Comparison of ENCODE assay signal across 20 cellular contexts in the genomic region with DNA sequence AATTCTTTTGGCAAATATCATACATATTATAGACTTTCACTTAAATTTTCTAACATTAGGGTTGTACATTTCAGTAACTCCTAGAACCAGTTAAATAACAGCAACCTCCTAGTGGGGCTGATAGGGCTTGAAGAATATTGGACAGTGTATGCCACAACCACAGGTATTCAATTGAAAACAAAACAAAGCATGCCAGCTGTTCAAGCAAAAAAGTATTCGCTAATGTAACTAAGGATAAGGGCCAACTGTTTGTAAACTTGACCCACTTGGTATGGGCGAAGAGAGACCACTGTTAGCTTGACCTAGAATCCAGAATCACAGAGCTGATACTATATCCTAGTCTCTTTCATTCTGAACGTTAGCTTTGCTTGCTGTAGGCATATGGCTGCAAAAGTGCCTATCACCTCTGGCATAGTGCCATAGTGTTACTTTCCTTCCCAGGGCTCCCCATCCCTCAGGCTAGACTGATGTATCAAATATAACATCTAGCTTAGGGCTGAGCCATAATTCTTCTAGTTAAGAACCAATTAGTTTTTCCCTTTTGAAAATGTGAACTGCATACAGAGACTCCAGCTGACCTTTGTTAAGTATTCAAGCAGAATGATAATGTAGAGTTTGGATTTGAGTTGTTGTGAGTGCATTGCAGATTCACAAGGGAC.
A peak's percentile ranks its signal among the peaks of the same experiment; 100 is the strongest.
DNase-seq lines count a peak whose midpoint lies in the region; ATAC-seq and TF ChIP-seq lines count a peak whose summit lies in the region.
"Had no signal": no experiment of that assay in that cellular context is flagged by ENCODE, and none has a peak within 500 bp of the region (broad histone marks: within the 10 kb centered on the region; RNA-seq: fewer than 3 reads in every experiment).

No MANE protein-coding gene starts in this region.

- H3K4me1 ChIP-seq in SK-N-SH (ENCODE audit: control insufficient read depth in 1 of 2, insufficient read depth in 2 of 2, low read depth in 1 of 2, low read length in 1 of 2), result no peaks in the 10 kb centered on the region; a peak in 2 of 4 replicates
- H3K4me1 ChIP-seq in SJCRH30, result no peaks in the 10 kb centered on the region
- H3K4me1 ChIP-seq: lower lobe of right lung had no signal

- H3K9me3 ChIP-seq in SK-N-SH, result no peaks in the 10 kb centered on the region
- no peaks in the 10 kb centered on the region for H3K9me3 ChIP-seq in SJCRH30 (replicated peaks)
- H3K9me3 ChIP-seq: lower lobe of right lung, neutrophil had no signal

- H3K9me2 ChIP-seq in SK-N-SH, result no peaks in the 10 kb centered on the region

- no peak overlapping the region; a peak in 1 of 4 replicates for H3K27ac ChIP-seq in SK-N-SH (ENCODE audit: low read depth in 2 of 2, low read length in 1 of 2)
- H3K27ac ChIP-seq in SJCRH30, result no peak overlapping the region
- H3K27ac ChIP-seq: lower lobe of right lung, neutrophil had no signal

- H3K4me3 ChIP-seq in SK-N-SH (ENCODE audit: low read depth in 2 of 2, low read length in 1 of 2) (no peak overlapping the region), SJCRH30 (no peak overlapping the region)
- H3K4me3 ChIP-seq: lower lobe of right lung had no signal

- H3K27me3 ChIP-seq in SK-N-SH (ENCODE audit: insufficient read depth) (no peaks in the 10 kb centered on the region), SJCRH30 (no peaks in the 10 kb centered on the region)
- H3K27me3 ChIP-seq: neutrophil had no signal

- TF ChIP-seq EP300 in SK-N-SH (IDR thresholded peaks at IDR 0.05; ENCODE audit: borderline replicate concordance in 1 of 2, low read depth in 1 of 2, low read length in 1 of 2), result peak in 1 of 2 experiments; percentile 43; a peak in 1 of 4 replicates

- H3K79me2 ChIP-seq in SK-N-SH (ENCODE audit: insufficient read depth), result no peaks in the 10 kb centered on the region

- no peak for TF ChIP-seq CTCF in SK-N-SH (IDR thresholded peaks at IDR 0.05)

- H3K4me2 ChIP-seq in SK-N-SH, result no peak overlapping the region

- no peak overlapping the region for H2AFZ ChIP-seq in SK-N-SH (ENCODE audit: low read depth)

- WGBS in SK-N-SH (ENCODE audit: low lambda C conversion rate), result 12% methylated on average over 3 of the region's 3 CpGs

- POLR2A ChIA-PET in SK-N-SH (lab: Yijun Ruan, JAX), result no interaction called here

- ATAC-seq in SK-N-SH treated with all-trans-retinoic acid at 6 μM for 48 hours (no peak), HG03342 (IDR thresholded peaks at IDR 0.05; ENCODE audit: unreplicated experiment) (no peak)
- ATAC-seq: effector memory CD8-positive, alpha-beta T cell; esophagus mucosa; lower lobe of right lung had no signal

- H3K36me3 ChIP-seq in SK-N-SH (replicated peaks in 1 of 2; ENCODE audit: control insufficient read depth in 1 of 2, insufficient read depth in 2 of 2, low read length in 1 of 2) (no peaks in the 10 kb centered on the region), SJCRH30 (no peaks in the 10 kb centered on the region)
- H3K36me3 ChIP-seq: lower lobe of right lung, neutrophil had no signal

- TF ChIP-seq RAD21 in SK-N-SH (IDR thresholded peaks at IDR 0.05; ENCODE audit: low read length), result no peak

- no peaks in the 10 kb centered on the region for H3F3A ChIP-seq in SK-N-SH (replicated peaks; ENCODE audit: insufficient read depth)

- no peak overlapping the region for H3K9ac ChIP-seq in SK-N-SH

- DNase-seq in SK-N-SH (peak; percentile 38), NCI-H2081 treated with DMSO at 0.1 percent for 48 hours (lab: John Stamatoyannopoulos, UW) (peak; percentile 86), SJCRH30 (peak; percentile 4 to 12), Kasumi-1 (lab: John Stamatoyannopoulos, UW) (no peak)
- DNase-seq in central memory CD4-positive, alpha-beta T cell, result no peak
- DNase-seq: activated naive CD8-positive, alpha-beta T cell treated with anti-CD3 and anti-CD28 coated beads for 36 hours; C1 segment of cervical spinal cord; effector memory CD8-positive, alpha-beta T cell; foreskin melanocyte; hypothalamus; islet precursor cell; KG1; lower lobe of right lung; MV-4-11; NCI-H226; T-helper 9 cell had no signal

- CTCF ChIA-PET in SK-N-SH (lab: Yijun Ruan, JAX), result interaction anchor here (0.7 to 1.3 kb wide), 2 partner anchors 15 to 1523 kb away, joined by 3 to 4 read pairs; no protein-coding TSS in a partner anchor

- H4K20me1 ChIP-seq in SK-N-SH (ENCODE audit: insufficient read depth), result no peaks in the 10 kb centered on the region

TF ChIP-seq in SK-N-SH, 30 proteins besides CTCF, POLR2A, EP300 and RAD21 (continues in another document):
- TF ChIP-seq GABPA (IDR thresholded peaks at IDR 0.05; ENCODE audit: low read depth) (no peak), REST (IDR thresholded peaks at IDR 0.05; ENCODE audit: low read depth, low read length) (no peak), YY1 (IDR thresholded peaks at IDR 0.05; ENCODE audit: low read depth) (no peak), TAF1 (IDR thresholded peaks at IDR 0.05; ENCODE audit: borderline replicate concordance, low read depth, low read length) (no peak), NRF1 (IDR thresholded peaks at IDR 0.05; ENCODE audit: low read depth, low read length) (no peak)

TF ChIP-seq in SK-N-SH treated with all-trans-retinoic acid at 6 μM for 48 hours, 23 proteins besides CTCF, POLR2A, EP300 and RAD21:
- no peak for TF ChIP-seq SNAI2 (CRISPR knock-in tag; IDR thresholded peaks at IDR 0.05)
- TF ChIP-seq BACH2 (CRISPR knock-in tag; IDR thresholded peaks at IDR 0.05; ENCODE audit: borderline replicate concordance), result no peak
- no peak for TF ChIP-seq RARB (CRISPR knock-in tag; IDR thresholded peaks at IDR 0.05)
- no peak for TF ChIP-seq CSDC2 (CRISPR knock-in tag; IDR thresholded peaks at IDR 0.05)
- TF ChIP-seq OSR1 (CRISPR knock-in tag; IDR thresholded peaks at IDR 0.05), result no peak
- TF ChIP-seq ZNF70 (CRISPR knock-in tag; IDR thresholded peaks at IDR 0.05), result no peak
- TF ChIP-seq ISL1 (CRISPR knock-in tag; IDR thresholded peaks at IDR 0.05), result no peak

Comparison
In these comparisons a context has a peak if more than half of its experiments do, and no peak if none do; other contexts are left out.
1. DNase-seq: peak in SK-N-SH (single experiment), NCI-H2081 treated with DMSO at 0.1 percent for 48 hours (single experiment) and SJCRH30 (2 of 2); none in central memory CD4-positive, alpha-beta T cell (single experiment) and Kasumi-1 (0 of 2).